11 cellular contexts compared by ENCODE assay signal in the genomic region with DNA sequence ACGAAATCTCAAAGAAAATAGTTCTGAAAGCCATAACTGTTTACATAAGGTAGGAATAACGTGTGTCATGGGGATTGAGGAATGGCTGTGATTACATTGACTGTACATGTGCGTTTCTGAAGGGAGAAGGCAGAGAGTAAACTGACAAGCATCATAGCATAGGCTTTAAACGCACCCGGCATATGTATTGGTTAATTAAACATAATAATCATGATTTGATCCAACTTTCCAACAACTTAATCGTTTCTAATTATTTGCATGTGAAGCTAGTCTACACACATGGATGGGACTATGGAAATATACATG. TPM values are rescaled to one million over a fixed set of nuclear protein-coding genes. Genes with fewer than 3 reads are reported as not detected.
"Had no signal": no experiment of that assay in that cellular context is flagged by ENCODE, and none has a peak within 500 bp of the region (broad histone marks: within the 10 kb centered on the region; RNA-seq: fewer than 3 reads in every experiment).

No MANE protein-coding gene starts in this region.

- H3K4me3 ChIP-seq: ascending aorta, hepatocyte, testis, upper lobe of right lung had no signal

- H3K27me3 ChIP-seq: ascending aorta, testis had no signal

- H2AFZ ChIP-seq: hepatocyte had no signal

- H3K27ac ChIP-seq: hepatocyte, testis had no signal

- H3K9me3 ChIP-seq: ascending aorta, testis, upper lobe of right lung had no signal

- DNase-seq: activated CD4-positive, alpha-beta T cell treated with anti-CD3 and anti-CD28 coated beads for 1 hour; activated CD4-positive, alpha-beta T cell treated with anti-CD3 and anti-CD28 coated beads, Interleukin-2, amount 50 U/mL, for 4 hours had no signal

- H3K79me2 ChIP-seq: hepatocyte had no signal

- H3K36me3 ChIP-seq: ascending aorta had no signal

- H3K4me1 ChIP-seq: testis had no signal

RNA-seq across cellular contexts. Expression of a gene that starts 3.3 kb away (rescaled TPM):
- total RNA-seq: activated naive CD4-positive, alpha-beta T cell treated with anti-CD3 and anti-CD28 coated beads for 36 hours; ascending aorta; dermis microvascular lymphatic vessel endothelial cell; naive thymus-derived CD4-positive, alpha-beta T cell; T-helper 1 cell treated with Interleukin-12 subunit alpha and Interleukin-12 subunit beta and Interleukin-4 antibody, amounts not matched to agents 30 ng/mL and 1 ng/mL, for 36 hours had no signal
- polyA plus RNA-seq: mammary epithelial cell; naive thymus-derived CD4-positive, alpha-beta T cell had no signal
